Comparison of ENCODE assay signal across 20 cellular contexts in the genomic region with DNA sequence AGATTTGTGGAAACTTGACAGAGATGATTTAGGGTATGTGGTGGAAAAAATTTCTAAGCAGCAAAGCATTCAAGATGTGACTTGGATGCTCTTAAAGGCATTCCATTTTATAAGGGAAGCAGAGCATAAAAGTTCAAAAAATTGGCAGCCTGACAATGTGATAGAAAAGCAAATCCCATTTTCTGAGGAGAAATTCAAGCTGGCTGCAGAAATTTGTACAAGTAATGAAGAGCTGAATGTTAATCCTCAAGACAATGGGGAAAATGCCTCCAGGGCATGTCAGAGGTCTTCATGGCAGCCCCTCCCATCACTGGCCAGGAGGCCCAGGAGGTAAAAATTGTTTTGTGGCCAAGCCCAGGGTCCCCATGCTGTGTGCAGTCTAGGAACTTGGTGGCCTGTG. TPM values are rescaled to one million over a fixed set of nuclear protein-coding genes. Genes with fewer than 3 reads are reported as not detected.
"Had no signal": no experiment of that assay in that cellular context is flagged by ENCODE, and none has a peak within 500 bp of the region (broad histone marks: within the 10 kb centered on the region; RNA-seq: fewer than 3 reads in every experiment).

No MANE protein-coding gene starts in this region.

RNA-seq across cellular contexts. Expression of gene TMEM244, which starts 58.2 kb away (rescaled TPM):
- total RNA-seq: activated naive CD4-positive, alpha-beta T cell treated with anti-CD3 and anti-CD28 coated beads for 36 hours; activated naive CD4-positive, alpha-beta T cell treated with anti-CD3 and anti-CD28 coated beads, Interleukin-2, amount 50 U/mL, for 72 hours; activated naive CD8-positive, alpha-beta T cell treated with anti-CD3 and anti-CD28 coated beads for 36 hours; activated T-cell treated with anti-CD3 and anti-CD28 coated beads, Interleukin-2, amount 50 U/mL, for 4 hours; activated T-cell treated with anti-CD3 and anti-CD28 coated beads, Interleukin-2, amount 50 U/mL, for 72 hours; activated T-helper 1 cell treated with anti-CD3 and anti-CD28 coated beads, Interleukin-12 subunit alpha, Interleukin-12 subunit beta, Interleukin-2, Interleukin-4 antibody, amounts not matched to agents 30 ng/mL and 10 ng/mL and 1 ng/mL, durations not matched to agents 14 hours and 24 hours and 36 hours; activated T-helper 17 cell treated with anti-CD3 and anti-CD28 coated beads, Interleukin-2, amount 50 U/mL, for 72 hours; activated T-helper 2 cell treated with anti-CD3 and anti-CD28 coated beads, Interferon-gamma antibody, Interleukin-2, Interleukin-4, amounts not matched to agents 10 μg/mL and 5 μg/mL and 100 μg/mL, durations not matched to agents 14 hours and 24 hours and 36 hours; adrenal gland; aorta; ascending aorta; astrocyte; body of pancreas; breast epithelium; bronchial epithelial cell; cardiac muscle cell; cardiac septum; cerebellum; chondrocyte had no signal
- polyA plus RNA-seq: adipose tissue, adrenal gland, aorta, cardiac muscle cell had no signal
